Comparison of ENCODE assay signal across 11 cellular contexts in the genomic region with DNA sequence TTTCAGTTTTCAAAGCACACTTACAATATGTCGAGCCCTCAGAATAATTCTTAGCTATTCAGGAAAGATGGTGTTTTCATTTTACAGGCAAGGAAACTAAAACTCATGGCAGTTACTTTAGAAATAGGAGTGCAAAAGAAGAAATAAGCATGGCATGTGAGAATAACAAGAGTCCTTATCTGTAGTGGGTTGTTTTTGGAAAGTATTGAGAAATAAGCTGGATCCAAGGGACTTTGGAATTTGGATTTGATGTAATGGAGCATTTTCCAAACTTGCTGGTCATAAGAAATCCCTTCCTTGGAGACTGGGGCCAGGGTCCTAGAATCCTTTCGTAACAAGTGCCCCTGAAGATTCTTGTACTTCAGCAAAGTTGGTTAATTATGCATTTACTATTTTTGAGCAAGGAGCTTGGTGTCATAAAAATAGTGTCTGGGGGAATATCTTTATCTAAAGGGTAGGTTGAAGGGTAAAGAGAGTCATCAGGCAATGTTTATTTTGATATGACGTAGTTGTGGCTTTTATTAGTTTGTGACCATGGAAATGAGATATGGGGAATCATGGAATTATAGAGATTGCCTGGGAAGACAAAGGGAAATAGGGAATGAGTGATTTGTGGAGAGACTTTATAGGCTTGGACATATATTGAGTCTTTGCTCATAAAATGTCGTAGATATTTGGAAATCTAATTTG. TPM values are rescaled to one million over a fixed set of nuclear protein-coding genes. Genes with fewer than 3 reads are reported as not detected.
DNase-seq lines count a peak whose midpoint lies in the region; ATAC-seq, FAIRE-seq and TF ChIP-seq lines count a peak whose summit lies in the region.
"Had no signal": no experiment of that assay in that cellular context is flagged by ENCODE, and none has a peak within 500 bp of the region (broad histone marks: within the 10 kb centered on the region; RNA-seq: fewer than 3 reads in every experiment).

No MANE protein-coding gene starts in this region.

- intact Hi-C loops in left colon (cut with DNase I, micrococcal nuclease): no loop called here
- intact Hi-C loops in aorta (cut with DNase I): loop anchor here in 1 of 2 donors (5.0 kb wide), 1 partner anchor 54 kb away; a partner anchor contains a TSS

- H3K4me3 ChIP-seq in adipocyte (ENCODE audit: low read length): no peak overlapping the region
- no peak overlapping the region for H3K4me3 ChIP-seq in aorta (ENCODE audit: low read length in 2 of 2)
- H3K4me3 ChIP-seq: upper lobe of right lung had no signal

- peak overlapping the region in 1 of 2 donors; percentile 49 for H3K27ac ChIP-seq in aorta (ENCODE audit: low read depth in 1 of 2, low read length in 2 of 2)
- H3K27ac ChIP-seq: upper lobe of right lung had no signal

- DNase-seq in activated naive CD8-positive, alpha-beta T cell treated with anti-CD3 and anti-CD28 coated beads for 36 hours: no peak
- DNase-seq in adipocyte (ENCODE audit: low read depth): peak; percentile 63
- no peak for DNase-seq in left colon
- no peak for DNase-seq in aorta
- DNase-seq in NCI-H1092 (lab: John Stamatoyannopoulos, UW): no peak
- DNase-seq in NCI-H2029 treated with DMSO at 0.1 percent for 48 hours (lab: John Stamatoyannopoulos, UW): no peak
- DNase-seq in D721Med (ENCODE audit: insufficient read length, low spot score): no peak
- DNase-seq: dorsolateral prefrontal cortex, upper lobe of right lung had no signal

- no peaks in the 10 kb centered on the region for H3K9me3 Mint-ChIP-seq in activated naive CD8-positive, alpha-beta T cell (ENCODE audit: low read depth)
- no peaks in the 10 kb centered on the region for H3K9me3 Mint-ChIP-seq in activated naive CD8-positive, alpha-beta T cell treated with anti-CD3 and anti-CD28 coated beads for 36 hours
- H3K9me3 Mint-ChIP-seq: neural crest cell had no signal

- H3K9me3 ChIP-seq in adipocyte (ENCODE audit: control insufficient read depth, low read length) (no peaks in the 10 kb centered on the region), aorta (ENCODE audit: control insufficient read depth, low read length) (no peaks in the 10 kb centered on the region)
- H3K9me3 ChIP-seq: upper lobe of right lung had no signal

- no peaks in the 10 kb centered on the region for H3K27me3 Mint-ChIP-seq in activated naive CD8-positive, alpha-beta T cell
- H3K27me3 Mint-ChIP-seq in activated naive CD8-positive, alpha-beta T cell treated with anti-CD3 and anti-CD28 coated beads for 36 hours: no peaks in the 10 kb centered on the region

- peaks cover 70% of the 10 kb centered on the region for H3K4me1 Mint-ChIP-seq in activated naive CD8-positive, alpha-beta T cell (ENCODE audit: low read depth)
- peaks cover 70% of the 10 kb centered on the region for H3K4me1 Mint-ChIP-seq in activated naive CD8-positive, alpha-beta T cell treated with anti-CD3 and anti-CD28 coated beads for 36 hours

- H3K27me3 ChIP-seq in adipocyte (replicated peaks; ENCODE audit: control insufficient read depth, insufficient read depth, low read length) (no peaks in the 10 kb centered on the region), aorta (ENCODE audit: control insufficient read depth in 1 of 2, insufficient read depth in 2 of 2, low read length in 1 of 2) (no peaks in the 10 kb centered on the region)
- H3K27me3 ChIP-seq: dorsolateral prefrontal cortex, upper lobe of right lung had no signal

- peak overlapping the region; percentile 79 for H3K27ac Mint-ChIP-seq in activated naive CD8-positive, alpha-beta T cell
- no peak overlapping the region for H3K27ac Mint-ChIP-seq in activated naive CD8-positive, alpha-beta T cell treated with anti-CD3 and anti-CD28 coated beads for 36 hours

- peak overlapping the region; percentile 33 for H3K4me3 Mint-ChIP-seq in activated naive CD8-positive, alpha-beta T cell
- H3K4me3 Mint-ChIP-seq in activated naive CD8-positive, alpha-beta T cell treated with anti-CD3 and anti-CD28 coated beads for 36 hours: no peak overlapping the region
- H3K4me3 Mint-ChIP-seq: neural crest cell had no signal

- ATAC-seq in left colon (peak; percentile 72), aorta (ENCODE audit: low FRiP score) (peak; percentile 65)
- ATAC-seq: upper lobe of right lung had no signal

- H3K9ac ChIP-seq in adipocyte (ENCODE audit: low read length): no peak overlapping the region

- no peaks in the 10 kb centered on the region for H3K36me3 ChIP-seq in adipocyte (ENCODE audit: control insufficient read depth, insufficient read depth, low read length, severe bottlenecking)
- no peaks in the 10 kb centered on the region for H3K36me3 ChIP-seq in aorta (ENCODE audit: control insufficient read depth in 1 of 2, insufficient read depth in 2 of 2, low read length in 1 of 2)
- H3K36me3 ChIP-seq: upper lobe of right lung had no signal

- TF ChIP-seq CTCF in D721Med (IDR thresholded peaks at IDR 0.05; ENCODE audit: insufficient read depth, missing control alignments): no peak

- H3K36me3 Mint-ChIP-seq in activated naive CD8-positive, alpha-beta T cell: no peaks in the 10 kb centered on the region
- peaks cover 10% of the 10 kb centered on the region for H3K36me3 Mint-ChIP-seq in activated naive CD8-positive, alpha-beta T cell treated with anti-CD3 and anti-CD28 coated beads for 36 hours

- FAIRE-seq in D721Med (lab: Jason Lieb, UNC): no peak

- H3K4me1 ChIP-seq in adipocyte (ENCODE audit: control insufficient read depth, insufficient read depth, low read length): peaks cover 35% of the 10 kb centered on the region
- H3K4me1 ChIP-seq in aorta (ENCODE audit: control insufficient read depth in 1 of 2, insufficient read depth in 2 of 2, low read length in 2 of 2): peaks cover 2 to 4% of the 10 kb centered on the region in 2 donors

- 16 to 18% methylated on average over 4 of the region's 4 CpGs for WGBS in aorta, 2 donors

RNA-seq across cellular contexts. Expression of a gene that starts 53.9 kb away (rescaled TPM):
- total RNA-seq in activated naive CD8-positive, alpha-beta T cell treated with anti-CD3 and anti-CD28 coated beads for 36 hours: 100 to 1,000 TPM; 117 to 118 TPM
- total RNA-seq in left colon (10 to 100 TPM; 84.0 to 95.2 TPM), aorta (100 to 1,000 TPM; 182 to 226 TPM)
- 10 to 100 TPM; 22.3 to 30.4 TPM for polyA plus RNA-seq in aorta
